In the genomic region with DNA sequence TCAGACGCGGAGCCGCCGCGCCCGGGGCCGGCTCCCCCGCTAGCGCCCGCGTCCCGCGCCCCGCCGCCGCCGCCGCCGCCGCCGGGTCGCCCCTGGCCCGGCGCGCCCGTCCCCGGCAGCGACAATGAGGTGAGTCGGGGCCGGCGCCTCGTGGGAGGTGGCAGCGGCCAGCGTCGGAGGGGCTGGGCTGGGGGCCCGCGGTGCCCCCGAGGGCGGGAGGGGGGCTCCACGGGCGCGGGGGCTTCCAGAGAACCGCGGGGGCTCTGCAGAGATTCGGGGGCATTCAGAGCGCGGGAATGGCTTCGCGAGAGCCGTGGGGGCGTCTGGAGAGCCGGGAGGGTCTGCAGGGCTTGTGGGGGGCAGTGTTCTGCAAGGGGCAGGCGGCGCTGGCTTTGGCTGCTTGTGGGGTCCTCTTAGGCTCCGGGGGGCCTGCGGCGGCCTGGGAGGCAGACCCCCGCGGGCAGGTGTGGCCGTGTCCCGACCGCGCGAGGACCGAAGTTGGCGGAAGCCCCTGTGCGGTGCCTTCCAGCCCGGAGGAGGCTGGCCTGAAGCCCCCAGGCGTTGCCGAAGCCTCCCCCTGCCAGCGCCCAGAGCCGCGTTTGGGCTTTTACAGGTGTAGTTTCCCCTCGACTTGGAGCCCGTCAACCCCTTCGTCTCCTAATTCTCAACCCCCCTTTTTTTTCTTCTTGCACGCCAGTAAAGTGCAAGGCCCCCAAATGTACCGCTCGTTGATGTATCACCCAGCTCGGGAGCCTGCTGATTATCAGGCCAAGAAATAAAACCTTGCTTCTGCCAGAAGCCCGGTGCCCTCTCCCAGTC, we compare ENCODE assay signal across 8 cellular contexts.
DNase-seq lines count a peak whose midpoint lies in the region; ATAC-seq and TF ChIP-seq lines count a peak whose summit lies in the region.

No MANE protein-coding gene starts in this region.

- H3K23ac ChIP-seq in neuronal stem cell (ENCODE audit: low read depth, low read length, poor library complexity) = no peak overlapping the region

- no peaks in the 10 kb centered on the region for H3K36me3 ChIP-seq in heart left ventricle
- peaks cover 0 to 11% of the 10 kb centered on the region in 2 donors for H3K36me3 ChIP-seq in neuronal stem cell (replicated peaks in 1 of 2; ENCODE audit: control insufficient read depth in 2 of 2, insufficient read depth in 2 of 2, low read length in 2 of 2)

- peak overlapping the region; percentile 98 for H2AFZ ChIP-seq in neuronal stem cell (ENCODE audit: low read length)

- no peak for TF ChIP-seq CTCF in heart left ventricle (IDR thresholded peaks at IDR 0.05)
- TF ChIP-seq CTCF in epithelial cell of proximal tubule (conservative IDR thresholded peaks at IDR 0.05; ENCODE audit: low read depth, low read length) = no peak

- H3K27ac ChIP-seq in heart left ventricle (peak overlapping the region in 8 of 12 donors; percentile 40 to 83 (median 66)), neuronal stem cell (replicated peaks; ENCODE audit: low read length) (peak overlapping the region; percentile 56)

- H3K79me1 ChIP-seq in neuronal stem cell (ENCODE audit: low read depth, low read length) = peaks cover 4% of the 10 kb centered on the region

- H3K4me3 ChIP-seq in heart left ventricle = peak overlapping the region; percentile 50 to 97 (median 84)
- peak overlapping the region; percentile 87 for H3K4me3 ChIP-seq in epithelial cell of proximal tubule (ENCODE audit: low read depth, low read length)
- peak overlapping the region; percentile 88 to 96 for H3K4me3 ChIP-seq in neuronal stem cell (ENCODE audit: low read length in 2 of 2)

- no peak for TF ChIP-seq POLR2A in heart left ventricle (IDR thresholded peaks at IDR 0.05)

- H3K4ac ChIP-seq in neuronal stem cell (ENCODE audit: low read length) = no peak overlapping the region

- no peak overlapping the region for H3K14ac ChIP-seq in neuronal stem cell (ENCODE audit: low read length)

- H2AK5ac ChIP-seq in neuronal stem cell (ENCODE audit: low read depth, low read length) = peak overlapping the region; percentile 72

- H3K9me3 ChIP-seq in heart left ventricle = peaks cover 0 to 25% (median 8%) of the 10 kb centered on the region in 12 donors
- H3K9me3 ChIP-seq in neuronal stem cell (replicated peaks in 1 of 2; ENCODE audit: control insufficient read depth in 2 of 2, insufficient read depth in 1 of 2, low read depth in 1 of 2, low read length in 2 of 2) = peaks cover 15 to 46% of the 10 kb centered on the region in 2 donors

- H3K4me1 ChIP-seq in heart left ventricle = peaks cover 0 to 13% (median 4%) of the 10 kb centered on the region in 12 donors
- H3K4me1 ChIP-seq in neuronal stem cell (ENCODE audit: control insufficient read depth in 2 of 2, insufficient read depth in 1 of 2, low read depth in 1 of 2, low read length in 2 of 2) = peaks cover 4 to 8% of the 10 kb centered on the region in 2 donors

- H2BK12ac ChIP-seq in neuronal stem cell (ENCODE audit: low read length) = peak overlapping the region; percentile 64

- DNase-seq in heart left ventricle (peak in 1 of 5 donors; percentile 18), Right ventricle myocardium superior (no peak), epithelial cell of proximal tubule (ENCODE audit: low read depth) (no peak), neuronal stem cell (ENCODE audit: low spot score) (peak; percentile 29), mucosa of gallbladder (ENCODE audit: low spot score) (no peak)
- peak; percentile 25 for DNase-seq in activated CD4-positive, alpha-beta T cell treated with anti-CD3 and anti-CD28 coated beads for 48 hours

- no peak overlapping the region for H4K8ac ChIP-seq in neuronal stem cell (ENCODE audit: low read depth, low read length)

- 1 to 8% (median 1%) methylated on average over 10 to 81 of the region's 81 CpGs for WGBS in heart left ventricle, 4 donors
- no CpG with 5 or more reads among the region's 81 CpGs for WGBS in neuronal stem cell (ENCODE audit: extremely low coverage in 2 of 2, insufficient read length in 2 of 2, insufficient replicate concordance in 1 of 2), 2 donors

- peak overlapping the region; percentile 97 for H3K18ac ChIP-seq in neuronal stem cell (ENCODE audit: low read length)

- H2BK120ac ChIP-seq in neuronal stem cell (ENCODE audit: low read depth, low read length) = peak overlapping the region; percentile 65

- intact Hi-C loops in heart left ventricle (cut with DNase I) = no loop called here
- intact Hi-C loops in Right ventricle myocardium superior (cut with DNase I) = no loop called here

- H3K9ac ChIP-seq in neuronal stem cell (ENCODE audit: low read depth, low read length, poor library complexity) = peak overlapping the region; percentile 91

- H3K27me3 ChIP-seq in heart left ventricle = peaks cover 0 to 11% (median 0%) of the 10 kb centered on the region in 9 donors
- H3K27me3 ChIP-seq in neuronal stem cell (ENCODE audit: control insufficient read depth in 3 of 3, insufficient read depth in 3 of 3, low read depth in 1 of 3, low read length in 3 of 3) = peaks cover 0 to 18% (median 4%) of the 10 kb centered on the region in 3 experiments

- ATAC-seq in heart left ventricle (peak in 1 of 4 donors; percentile 6), Right ventricle myocardium superior (ENCODE audit: poor library complexity) (no peak), HG03565 (IDR thresholded peaks at IDR 0.05; ENCODE audit: unreplicated experiment) (peak; percentile 9), HG03378 (IDR thresholded peaks at IDR 0.05; ENCODE audit: unreplicated experiment) (no peak)

- no peak overlapping the region for H2BK5ac ChIP-seq in neuronal stem cell (ENCODE audit: low read length)

- H4K91ac ChIP-seq in neuronal stem cell (ENCODE audit: low read depth, low read length, poor library complexity) = no peak overlapping the region

- no peak overlapping the region for H2BK15ac ChIP-seq in neuronal stem cell (ENCODE audit: low read length)

- peak overlapping the region; percentile 70 for H3K4me2 ChIP-seq in neuronal stem cell (ENCODE audit: insufficient read depth, low read length, poor library complexity, severe bottlenecking)

Comparison
In these comparisons a context has a peak if more than half of its experiments do, and no peak if none do; other contexts are left out.
1. DNase-seq: peak in activated CD4-positive, alpha-beta T cell treated with anti-CD3 and anti-CD28 coated beads for 48 hours (single experiment) and neuronal stem cell (single experiment); none in Right ventricle myocardium superior (single experiment), epithelial cell of proximal tubule (single experiment) and mucosa of gallbladder (single experiment).
2. Peak in every context shown above with its lines, with median percentiles within 50 percentile points of each other: H3K4me3 ChIP-seq.